29 cellular contexts compared by ENCODE assay signal in genomic region chr19:31560771-31561080, GRCh38.
"Had no signal": no experiment of that assay in that cellular context is flagged by ENCODE, and none has a peak within 500 bp of the region (broad histone marks: within the 10 kb centered on the region; RNA-seq: fewer than 3 reads in every experiment).

No MANE protein-coding gene starts in this region.

- H3K27ac Mint-ChIP-seq: natural killer cell treated with Interleukin-12 subunit alpha and Interleukin-12 subunit beta and Interleukin-15 and Interleukin-18, amount 100 ng/mL, for 72 hours; nephron progenitor cell; stimulated activated memory B cell treated with anti-CD40 and anti-IgM and Interleukin-4, amounts not matched to agents 10 μg/mL and 1 μg/mL and 100 μg/mL, for 72 hours; stimulated activated naive CD8-positive, alpha-beta T cell treated with anti-CD3 and anti-CD28 coated beads, Interleukin-15, amount 100 ng/mL, for 72 hours; type B pancreatic cell had no signal

- H3K4me1 ChIP-seq: pancreas, prostate gland, right lobe of liver, spleen, suprapubic skin, testis, tibial artery, transverse colon, upper lobe of right lung, uterus had no signal

- H3K27me3 Mint-ChIP-seq: stimulated activated memory B cell treated with anti-CD40 and anti-IgM and Interleukin-4, amounts not matched to agents 10 μg/mL and 1 μg/mL and 100 μg/mL, for 72 hours; stimulated activated naive CD8-positive, alpha-beta T cell treated with anti-CD3 and anti-CD28 coated beads, Interleukin-15, amount 100 ng/mL, for 72 hours had no signal

- H3K36me3 ChIP-seq: neutrophil, pancreas, prostate gland, right lobe of liver, spleen, suprapubic skin, tibial artery, transverse colon, upper lobe of right lung, uterus had no signal

- H3K9me3 ChIP-seq: neutrophil, pancreas, prostate gland, right lobe of liver, suprapubic skin, testis, transverse colon, upper lobe of right lung, uterus had no signal

- H3K4me1 Mint-ChIP-seq: naive thymus-derived CD8-positive, alpha-beta T cell; neural crest cell; stimulated activated memory B cell treated with anti-CD40 and anti-IgM and Interleukin-4, amounts not matched to agents 10 μg/mL and 1 μg/mL and 100 μg/mL, for 72 hours; stimulated activated naive CD8-positive, alpha-beta T cell treated with anti-CD3 and anti-CD28 coated beads, Interleukin-15, amount 100 ng/mL, for 72 hours had no signal

- H3K9me3 Mint-ChIP-seq: natural killer cell treated with Interleukin-12 subunit alpha and Interleukin-12 subunit beta and Interleukin-15 and Interleukin-18, amount 100 ng/mL, for 72 hours had no signal

- H3K4me3 Mint-ChIP-seq: naive thymus-derived CD8-positive, alpha-beta T cell; natural killer cell treated with Interleukin-12 subunit alpha and Interleukin-12 subunit beta and Interleukin-15 and Interleukin-18, amount 100 ng/mL, for 72 hours; nephron progenitor cell; neural crest cell; stimulated activated memory B cell treated with anti-CD40 and anti-IgM and Interleukin-4, amounts not matched to agents 10 μg/mL and 1 μg/mL and 100 μg/mL, for 72 hours; stimulated activated naive CD8-positive, alpha-beta T cell treated with anti-CD3 and anti-CD28 coated beads, Interleukin-15, amount 100 ng/mL, for 72 hours; type B pancreatic cell had no signal

- DNase-seq: nephron progenitor cell; nucleus accumbens; pancreas; right cardiac atrium; right lobe of liver; spleen; stimulated activated CD4-positive, alpha-beta T cell treated with anti-CD3 and anti-CD28 coated beads, Interleukin-12 subunit alpha, Interleukin-12 subunit beta, amount 100 ng/mL, for 4 hours; stimulated activated CD4-positive, alpha-beta T cell treated with anti-CD3 and anti-CD28 coated beads, Interleukin-1b, Interleukin-23, amount 100 ng/mL, for 48 hours; stimulated activated CD4-positive, alpha-beta T cell treated with anti-CD3 and anti-CD28 coated beads, Interleukin-4, amount 100 ng/mL, for 1 hour; stimulated activated CD4-positive, alpha-beta T cell treated with anti-CD3 and anti-CD28 coated beads, Interleukin-4, amount 100 ng/mL, for 4 hours; stimulated activated CD8-positive, alpha-beta memory T cell treated with anti-CD3 and anti-CD28 coated beads, Interleukin-4, amount 100 ng/mL, for 48 hours; stimulated activated naive CD4-positive, alpha-beta T cell; stimulated activated naive CD8-positive, alpha-beta T cell treated with anti-CD3 and anti-CD28 coated beads, Interleukin-15, amount 100 ng/mL, for 72 hours; stimulated activated naive CD8-positive, alpha-beta T cell treated with anti-CD3 and anti-CD28 coated beads, Interleukin-15, Interleukin-2, amounts not matched to agents 100 U/mL and 50 U/mL, for 24 hours; testis; tibial artery; transverse colon; upper lobe of right lung had no signal

- H3K4me2 ChIP-seq: smooth muscle cell had no signal

- H3K27me3 ChIP-seq: neutrophil, pancreas, right lobe of liver, spleen, suprapubic skin, testis, transverse colon, upper lobe of right lung, uterus had no signal

- H3K36me3 Mint-ChIP-seq: natural killer cell treated with Interleukin-12 subunit alpha and Interleukin-12 subunit beta and Interleukin-15 and Interleukin-18, amount 100 ng/mL, for 72 hours; stimulated activated memory B cell treated with anti-CD40 and anti-IgM and Interleukin-4, amounts not matched to agents 10 μg/mL and 1 μg/mL and 100 μg/mL, for 72 hours had no signal

- H3K4me3 ChIP-seq: pancreas, prostate gland, right lobe of liver, skin epidermis, smooth muscle cell, spleen, suprapubic skin, testis, tibial artery, transverse colon, upper lobe of right lung, uterus had no signal

- H3K27ac ChIP-seq: neutrophil, pancreas, prostate gland, right lobe of liver, skin epidermis, spleen, suprapubic skin, testis, tibial artery, transverse colon, upper lobe of right lung, uterus had no signal
